8 cellular contexts compared by ENCODE assay signal in the genomic region with DNA sequence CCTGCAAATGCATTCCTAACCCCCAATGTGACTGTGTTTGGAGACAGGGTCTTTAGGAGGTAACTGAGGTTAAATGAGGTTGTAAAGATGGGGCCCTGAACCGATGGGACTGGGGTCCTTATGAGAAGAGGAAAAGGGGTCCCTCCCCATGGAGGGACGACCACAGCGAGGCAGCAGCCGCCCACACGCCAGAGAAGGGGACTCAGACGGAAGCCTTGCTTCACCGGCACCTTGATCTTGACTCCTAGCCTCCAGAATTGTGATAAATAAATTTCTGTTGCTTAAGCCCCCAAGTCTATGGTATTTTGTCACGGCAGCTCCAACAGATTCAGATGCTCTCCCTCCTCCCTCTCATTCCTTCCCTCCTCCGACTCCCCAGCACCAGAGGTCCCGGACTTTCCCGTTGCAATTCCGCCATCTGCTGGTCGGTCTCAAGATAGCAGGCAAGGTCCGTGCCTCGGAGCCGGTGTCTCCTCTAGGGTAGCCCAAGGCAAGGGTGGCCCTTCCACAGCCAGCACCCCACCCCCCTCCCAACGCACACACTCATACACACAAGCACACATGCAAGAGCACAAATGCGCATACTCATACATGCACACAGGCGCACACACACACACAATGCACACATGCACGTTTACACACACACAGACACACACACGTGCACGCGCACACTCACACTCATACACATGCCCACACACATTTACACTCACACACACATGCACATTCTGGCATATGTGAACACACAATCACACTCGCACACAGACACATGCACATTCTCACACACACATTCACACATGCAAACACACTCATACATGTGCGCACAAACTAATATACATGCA.
DNase-seq lines count a peak whose midpoint lies in the region; TF ChIP-seq lines count a peak whose summit lies in the region.

No MANE protein-coding gene starts in this region.

- H3K9ac ChIP-seq in OCI-LY3 (ENCODE audit: low read length), result no peak overlapping the region

- H3K4me1 ChIP-seq in OCI-LY3 (ENCODE audit: low read length), result no peaks in the 10 kb centered on the region

- H3K36me3 ChIP-seq in OCI-LY3 (replicated peaks; ENCODE audit: low read depth, low read length), result no peaks in the 10 kb centered on the region

- no peak overlapping the region for H3K27ac ChIP-seq in OCI-LY3 (ENCODE audit: low read length)

- intact Hi-C loops in head of caudate nucleus (cut with DNase I) (loop anchor here (5.0 kb wide), 1 partner anchor 663 kb away; no protein-coding TSS in a partner anchor), posterior cingulate gyrus (cut with DNase I) (loop anchor here (1.0 kb wide), 2 partner anchors 516 to 663 kb away; no protein-coding TSS in a partner anchor)

- DNase-seq in DMS53 (lab: John Stamatoyannopoulos, UW) (peak; percentile 57), HCEC 1CT (peak; percentile 12), head of caudate nucleus (peak; percentile 41 to 92 (median 82)), posterior cingulate gyrus (peak; percentile 60 to 97 (median 82)), NCI-H2107 treated with DMSO at 0.1 percent for 48 hours (lab: John Stamatoyannopoulos, UW; ENCODE audit: unreplicated experiment) (no peak), NK-92 (lab: John Stamatoyannopoulos, UW; ENCODE audit: unreplicated experiment) (no peak)
- peak; percentile 33 for DNase-seq in activated naive CD4-positive, alpha-beta T cell treated with Interleukin-2 at 50 U/mL for 16 hours

- no peaks in the 10 kb centered on the region for H3K9me3 ChIP-seq in OCI-LY3 (ENCODE audit: insufficient read depth, low read length)

- no peak overlapping the region for H3K4me2 ChIP-seq in OCI-LY3 (ENCODE audit: low read length)

- peaks cover 6% of the 10 kb centered on the region; the same call in 1 of the 2 replicates for H4K20me1 ChIP-seq in OCI-LY3 (ENCODE audit: insufficient read depth, low read length)

- peak; percentile 85 for TF ChIP-seq CTCF in OCI-LY3 (IDR thresholded peaks at IDR 0.05; ENCODE audit: low read depth, low read length)

- no peak overlapping the region for H3K4me3 ChIP-seq in OCI-LY3 (ENCODE audit: low read length)

- no peaks in the 10 kb centered on the region for H3K79me2 ChIP-seq in OCI-LY3 (ENCODE audit: low read length)

- no peak overlapping the region for H2AFZ ChIP-seq in OCI-LY3 (ENCODE audit: low read depth, low read length)

- H3K27me3 ChIP-seq in OCI-LY3 (ENCODE audit: low read depth, low read length), result no peaks in the 10 kb centered on the region

Comparison
In these comparisons a context has a peak if more than half of its experiments do, and no peak if none do; other contexts are left out.
1. DNase-seq: peak in DMS53 (single experiment), HCEC 1CT (single experiment), activated naive CD4-positive, alpha-beta T cell treated with Interleukin-2 at 50 U/mL for 16 hours (single experiment), head of caudate nucleus (42 of 42) and posterior cingulate gyrus (10 of 10); none in NCI-H2107 treated with DMSO at 0.1 percent for 48 hours (single experiment) and NK-92 (single experiment).